ENCODE assay signal across 6 cellular contexts in genomic region chr20:48419173-48419572, GRCh38.
"Had no signal": no experiment of that assay in that cellular context is flagged by ENCODE, and none has a peak within 500 bp of the region (broad histone marks: within the 10 kb centered on the region; RNA-seq: fewer than 3 reads in every experiment).

No MANE protein-coding gene starts in this region.

- H3K36me3 Mint-ChIP-seq: IgD-negative memory B cell had no signal

- ATAC-seq: GM23338, HCT116 had no signal

- H3K9me3 Mint-ChIP-seq: GM23338, HFFc6, IgD-negative memory B cell had no signal

- DNase-seq: H7, HFFc6, KBM-7 had no signal

- H3K4me1 Mint-ChIP-seq: GM23338 had no signal

- H3K27ac Mint-ChIP-seq: GM23338, HFFc6, IgD-negative memory B cell had no signal

- H3K4me3 Mint-ChIP-seq: GM23338, HFFc6, IgD-negative memory B cell had no signal
